Comparison of ENCODE assay signal across 17 cellular contexts in genomic region chr20:23634985-23635767, GRCh38. TPM values are rescaled to one million over a fixed set of nuclear protein-coding genes. Genes with fewer than 3 reads are reported as not detected.
DNase-seq lines count a peak whose midpoint lies in the region; ATAC-seq and TF ChIP-seq lines count a peak whose summit lies in the region.
"Had no signal": no experiment of that assay in that cellular context is flagged by ENCODE, and none has a peak within 500 bp of the region (broad histone marks: within the 10 kb centered on the region; RNA-seq: fewer than 3 reads in every experiment).

No MANE protein-coding gene starts in this region.

- no peak for TF ChIP-seq POLR2A in right lobe of liver (IDR thresholded peaks at IDR 0.05)
- no peak for TF ChIP-seq POLR2A in testis (IDR thresholded peaks at IDR 0.05)

- no peaks in the 10 kb centered on the region for H3K9me3 ChIP-seq in right lobe of liver
- H3K9me3 ChIP-seq in testis = no peaks in the 10 kb centered on the region
- H3K9me3 ChIP-seq: ovary had no signal

- ATAC-seq in right lobe of liver = peak; percentile 69 to 83 (median 72)
- ATAC-seq in GM21786 (IDR thresholded peaks at IDR 0.05; ENCODE audit: unreplicated experiment) = no peak
- ATAC-seq in GM19035 (IDR thresholded peaks at IDR 0.05; ENCODE audit: unreplicated experiment) = no peak
- no peak for ATAC-seq in GM21528 (IDR thresholded peaks at IDR 0.05; ENCODE audit: low FRiP score, unreplicated experiment)
- ATAC-seq: activated naive CD8-positive, alpha-beta T cell treated with anti-CD3 and anti-CD28 coated beads, Interleukin-2, amount 50 U/mL, for 24 hours had no signal

- intact Hi-C loops in right lobe of liver (cut with DNase I) = no loop called here
- intact Hi-C loops in testis (cut with DNase I; ENCODE audit: low total_unique reads) = no loop called here

- DNase-seq in RWPE1 (ENCODE audit: low spot score) (peak; percentile 20), epithelial cell of proximal tubule (ENCODE audit: low read depth) (no peak), right lobe of liver (peak; percentile 81 to 97 (median 96)), testis (peak; percentile 58), GOT3 (lab: John Stamatoyannopoulos, UW) (no peak)
- DNase-seq: activated naive CD8-positive, alpha-beta T cell treated with anti-CD3 and anti-CD28 coated beads, Interleukin-2, amount 50 U/mL, for 24 hours; CD4-positive, alpha-beta memory T cell; GDM1; NCI-H2081 treated with DMSO at 0.1 percent for 48 hours; ovary; stimulated activated CD4-positive, alpha-beta T cell treated with anti-CD3 and anti-CD28 coated beads, Interleukin-4, amount 100 ng/mL, for 1 hour had no signal

- H3K4me1 ChIP-seq in right lobe of liver (peaks cover 0 to 24% (median 12%) of the 10 kb centered on the region in 4 donors), testis (peaks cover 24% of the 10 kb centered on the region)

- no peaks in the 10 kb centered on the region for H3K27me3 ChIP-seq in right lobe of liver
- H3K27me3 ChIP-seq in testis = no peaks in the 10 kb centered on the region
- H3K27me3 ChIP-seq: ovary had no signal

- WGBS in right lobe of liver (ENCODE audit: insufficient coverage, low coverage, low lambda C conversion rate, missing lambda C conversion rate) = 36% methylated on average over 6 of the region's 12 CpGs
- WGBS in testis, 2 donors = 32 to 40% methylated on average over 11 to 12 of the region's 12 CpGs

- H3K4me3 ChIP-seq in epithelial cell of proximal tubule (ENCODE audit: low read depth, low read length) = peak overlapping the region; percentile 12
- H3K4me3 ChIP-seq in right lobe of liver = no peak overlapping the region
- no peak overlapping the region for H3K4me3 ChIP-seq in testis
- H3K4me3 ChIP-seq: lung, SK-N-MC had no signal

- POLR2A ChIA-PET in RWPE1 (lab: Yijun Ruan, JAX; ENCODE audit: low non-redundant PET) = no interaction called here

- H3K27ac ChIP-seq in RWPE1 = peak overlapping the region; percentile 92
- peak overlapping the region in 1 of 3 donors; percentile 91 for H3K27ac ChIP-seq in right lobe of liver
- no peak overlapping the region for H3K27ac ChIP-seq in testis
- H3K27ac ChIP-seq: ovary, SK-N-MC had no signal

- H3K36me3 ChIP-seq in right lobe of liver = peaks cover 0 to 21% (median 8%) of the 10 kb centered on the region in 4 donors
- H3K36me3 ChIP-seq in testis (ENCODE audit: low read depth, missing control alignments) = no peaks in the 10 kb centered on the region
- H3K36me3 ChIP-seq: ovary had no signal

- CTCF ChIA-PET in RWPE1 (lab: Yijun Ruan, JAX) = interaction anchor here (0.6 to 0.8 kb wide), 2 partner anchors 15 to 912 kb away, joined by 4 to 5 read pairs; no protein-coding TSS in a partner anchor

- TF ChIP-seq CTCF in RWPE1 (conservative IDR thresholded peaks at IDR 0.05; ENCODE audit: low read depth) = no peak
- no peak for TF ChIP-seq CTCF in epithelial cell of proximal tubule (conservative IDR thresholded peaks at IDR 0.05; ENCODE audit: low read depth, low read length)
- no peak for TF ChIP-seq CTCF in right lobe of liver (IDR thresholded peaks at IDR 0.05)
- TF ChIP-seq CTCF in testis (IDR thresholded peaks at IDR 0.05) = no peak

RNA-seq across cellular contexts. Expression of gene CST3, which starts 2.6 kb away (rescaled TPM):
- 309 and 347 TPM in 2 replicates for total RNA-seq in epithelial cell of proximal tubule
- 1,000 to 10,000 TPM in 1 of 6 experiments, 100 to 1,000 TPM in 5; 504 to 1,394 (median 638) TPM for total RNA-seq in right lobe of liver
- 1,000 to 10,000 TPM; 3,145 to 4,272 TPM for total RNA-seq in testis
- polyA plus RNA-seq in testis (ENCODE audit: insufficient read depth, low read depth, low replicate concordance) = 1,703 TPM

RNA-seq across cellular contexts. Expression of gene CST9, which starts 29.5 kb away (rescaled TPM):
- total RNA-seq in epithelial cell of proximal tubule = not detected in 2 replicates
- not detected for total RNA-seq in right lobe of liver
- total RNA-seq in testis = under 1 TPM in 1 of 2 donors, not detected in 1; 0.19 TPM
- polyA plus RNA-seq in testis (ENCODE audit: insufficient read depth, low read depth, low replicate concordance) = not detected
- total RNA-seq: CD4-positive, alpha-beta memory T cell; dermis microvascular lymphatic vessel endothelial cell; lung; ovary had no signal
- polyA plus RNA-seq: CD4-positive, alpha-beta memory T cell; lung; ovary had no signal

RNA-seq across cellular contexts. Expression of gene CST4, which starts 53.7 kb away (rescaled TPM):
- total RNA-seq in epithelial cell of proximal tubule (not detected in 2 replicates), right lobe of liver (not detected), testis (not detected)
- polyA plus RNA-seq in testis (ENCODE audit: insufficient read depth, low read depth, low replicate concordance) = not detected
- total RNA-seq: CD4-positive, alpha-beta memory T cell; dermis microvascular lymphatic vessel endothelial cell; lung; ovary had no signal
- polyA plus RNA-seq: CD4-positive, alpha-beta memory T cell; lung; ovary had no signal

Comparison
In these comparisons a context has a peak if more than half of its experiments do, and no peak if none do; other contexts are left out.
1. DNase-seq: peak in RWPE1 (single experiment), right lobe of liver (3 of 3) and testis (single experiment); none in epithelial cell of proximal tubule (single experiment) and GOT3 (single experiment).
2. ATAC-seq: peak in right lobe of liver (4 of 4); none in GM21786 (single experiment), GM19035 (single experiment) and GM21528 (single experiment).